29 cellular contexts compared by ENCODE assay signal in genomic region chr13:71773534-71773933, GRCh38.
"Had no signal": no experiment of that assay in that cellular context is flagged by ENCODE, and none has a peak within 500 bp of the region (broad histone marks: within the 10 kb centered on the region; RNA-seq: fewer than 3 reads in every experiment).

No MANE protein-coding gene starts in this region.

- H3K4me3 Mint-ChIP-seq: activated CD4-positive, alpha-beta memory T cell treated with anti-CD3 and anti-CD28 coated beads for 36 hours; activated CD4-positive, alpha-beta T cell treated with anti-CD3 and anti-CD28 coated beads, Interleukin-2, amount 10 ng/mL, durations not matched to agents 24 days and 14 days; activated naive CD4-positive, alpha-beta T cell treated with anti-CD3 and anti-CD28 coated beads, Interleukin-2, amount 10 ng/mL, durations not matched to agents 7 days and 5 days; activated naive CD8-positive, alpha-beta T cell treated with anti-CD3 and anti-CD28 coated beads, Interleukin-2, amount 10 ng/mL, durations not matched to agents 7 days and 5 days; activated T-cell treated with anti-CD3 and anti-CD28 coated beads, Interleukin-2, amount 50 U/mL, for 24 hours; effector memory CD8-positive, alpha-beta T cell; naive thymus-derived CD8-positive, alpha-beta T cell; T-helper 1 cell treated with Interleukin-12 subunit alpha and Interleukin-12 subunit beta and Interleukin-4 antibody, amounts not matched to agents 30 μg/mL and 1 μg/mL, for 36 hours had no signal

- H3K9me3 ChIP-seq: ascending aorta, esophagus muscularis mucosa, spleen, suprapubic skin, tibial nerve had no signal

- H3K27ac ChIP-seq: ascending aorta, cardiac muscle cell, coronary artery, esophagus muscularis mucosa, spleen, suprapubic skin, tibial nerve had no signal

- DNase-seq: activated CD4-positive, alpha-beta memory T cell treated with anti-CD3 and anti-CD28 coated beads for 36 hours; activated CD4-positive, alpha-beta T cell treated with anti-CD3 and anti-CD28 coated beads, Interleukin-2, amount 10 ng/mL, durations not matched to agents 24 days and 14 days; activated CD4-positive, CD25-positive, alpha-beta regulatory T cell treated with anti-CD3 and anti-CD28 coated beads, Interleukin-2, amount 50 U/mL, for 72 hours; activated CD8-positive, alpha-beta memory T cell treated with anti-CD3 and anti-CD28 coated beads, Interleukin-2, amount 50 U/mL, for 48 hours; activated gamma-delta T cell; activated naive CD4-positive, alpha-beta T cell treated with anti-CD3 and anti-CD28 coated beads, Interleukin-2, amount 10 ng/mL, durations not matched to agents 7 days and 5 days; activated naive CD8-positive, alpha-beta T cell treated with anti-CD3 and anti-CD28 coated beads, Interleukin-2, amount 10 ng/mL, durations not matched to agents 7 days and 5 days; activated T-cell treated with anti-CD3 and anti-CD28 coated beads, Interleukin-2, amount 50 U/mL, for 24 hours; cerebellar nuclear complex; effector memory CD8-positive, alpha-beta T cell; foreskin melanocyte; left cardiac atrium; mammary epithelial cell; midbrain; naive thymus-derived CD8-positive, alpha-beta T cell; posterior cingulate gyrus; right cardiac atrium; spleen; stimulated activated naive CD4-positive, alpha-beta T cell; T-helper 9 cell had no signal

- H3K4me1 Mint-ChIP-seq: activated CD4-positive, alpha-beta T cell treated with anti-CD3 and anti-CD28 coated beads, Interleukin-2, amount 10 ng/mL, durations not matched to agents 24 days and 14 days; activated naive CD4-positive, alpha-beta T cell treated with anti-CD3 and anti-CD28 coated beads, Interleukin-2, amount 10 ng/mL, durations not matched to agents 7 days and 5 days; activated naive CD8-positive, alpha-beta T cell treated with anti-CD3 and anti-CD28 coated beads, Interleukin-2, amount 10 ng/mL, durations not matched to agents 7 days and 5 days; naive thymus-derived CD8-positive, alpha-beta T cell had no signal

- H3K9me3 Mint-ChIP-seq: activated CD4-positive, alpha-beta memory T cell treated with anti-CD3 and anti-CD28 coated beads for 36 hours; activated CD4-positive, alpha-beta T cell treated with anti-CD3 and anti-CD28 coated beads, Interleukin-2, amount 10 ng/mL, durations not matched to agents 24 days and 14 days; activated naive CD4-positive, alpha-beta T cell treated with anti-CD3 and anti-CD28 coated beads, Interleukin-2, amount 10 ng/mL, durations not matched to agents 7 days and 5 days; activated naive CD8-positive, alpha-beta T cell treated with anti-CD3 and anti-CD28 coated beads, Interleukin-2, amount 10 ng/mL, durations not matched to agents 7 days and 5 days; activated T-cell treated with anti-CD3 and anti-CD28 coated beads, Interleukin-2, amount 50 U/mL, for 24 hours; brain; effector memory CD8-positive, alpha-beta T cell; naive thymus-derived CD8-positive, alpha-beta T cell; T-helper 1 cell treated with Interleukin-12 subunit alpha and Interleukin-12 subunit beta and Interleukin-4 antibody, amounts not matched to agents 30 μg/mL and 1 μg/mL, for 36 hours had no signal

- FAIRE-seq: keratinocyte had no signal

- H3K4me3 ChIP-seq: ascending aorta, cardiac muscle cell, coronary artery, esophagus muscularis mucosa, spleen, suprapubic skin, tibial nerve had no signal

- H3K36me3 Mint-ChIP-seq: activated CD4-positive, alpha-beta memory T cell treated with anti-CD3 and anti-CD28 coated beads for 36 hours; activated naive CD4-positive, alpha-beta T cell treated with anti-CD3 and anti-CD28 coated beads, Interleukin-2, amount 10 ng/mL, durations not matched to agents 7 days and 5 days; activated naive CD8-positive, alpha-beta T cell treated with anti-CD3 and anti-CD28 coated beads, Interleukin-2, amount 10 ng/mL, durations not matched to agents 7 days and 5 days; brain; naive thymus-derived CD8-positive, alpha-beta T cell had no signal

- H3K27ac Mint-ChIP-seq: activated CD4-positive, alpha-beta memory T cell treated with anti-CD3 and anti-CD28 coated beads for 36 hours; activated CD4-positive, alpha-beta T cell treated with anti-CD3 and anti-CD28 coated beads, Interleukin-2, amount 10 ng/mL, durations not matched to agents 24 days and 14 days; activated naive CD4-positive, alpha-beta T cell treated with anti-CD3 and anti-CD28 coated beads, Interleukin-2, amount 10 ng/mL, durations not matched to agents 7 days and 5 days; activated naive CD8-positive, alpha-beta T cell treated with anti-CD3 and anti-CD28 coated beads, Interleukin-2, amount 10 ng/mL, durations not matched to agents 7 days and 5 days; activated T-cell treated with anti-CD3 and anti-CD28 coated beads, Interleukin-2, amount 50 U/mL, for 24 hours; effector memory CD8-positive, alpha-beta T cell; naive thymus-derived CD8-positive, alpha-beta T cell; T-helper 1 cell treated with Interleukin-12 subunit alpha and Interleukin-12 subunit beta and Interleukin-4 antibody, amounts not matched to agents 30 μg/mL and 1 μg/mL, for 36 hours had no signal

- H3K36me3 ChIP-seq: ascending aorta, cardiac muscle cell, esophagus muscularis mucosa, spleen, suprapubic skin, tibial nerve had no signal

- H3K4me1 ChIP-seq: ascending aorta, suprapubic skin, tibial nerve had no signal

- H3K27me3 Mint-ChIP-seq: activated CD4-positive, alpha-beta memory T cell treated with anti-CD3 and anti-CD28 coated beads for 36 hours; activated CD4-positive, alpha-beta T cell treated with anti-CD3 and anti-CD28 coated beads, Interleukin-2, amount 10 ng/mL, durations not matched to agents 24 days and 14 days; activated naive CD4-positive, alpha-beta T cell treated with anti-CD3 and anti-CD28 coated beads, Interleukin-2, amount 10 ng/mL, durations not matched to agents 7 days and 5 days; activated naive CD8-positive, alpha-beta T cell treated with anti-CD3 and anti-CD28 coated beads, Interleukin-2, amount 10 ng/mL, durations not matched to agents 7 days and 5 days; activated T-cell treated with anti-CD3 and anti-CD28 coated beads, Interleukin-2, amount 50 U/mL, for 24 hours; brain; effector memory CD8-positive, alpha-beta T cell; naive thymus-derived CD8-positive, alpha-beta T cell had no signal

- H3K27me3 ChIP-seq: ascending aorta, cardiac muscle cell, esophagus muscularis mucosa, spleen, suprapubic skin, tibial nerve had no signal

- ATAC-seq: effector memory CD8-positive, alpha-beta T cell; left cardiac atrium; naive thymus-derived CD8-positive, alpha-beta T cell; right cardiac atrium had no signal
